In the genomic region with DNA sequence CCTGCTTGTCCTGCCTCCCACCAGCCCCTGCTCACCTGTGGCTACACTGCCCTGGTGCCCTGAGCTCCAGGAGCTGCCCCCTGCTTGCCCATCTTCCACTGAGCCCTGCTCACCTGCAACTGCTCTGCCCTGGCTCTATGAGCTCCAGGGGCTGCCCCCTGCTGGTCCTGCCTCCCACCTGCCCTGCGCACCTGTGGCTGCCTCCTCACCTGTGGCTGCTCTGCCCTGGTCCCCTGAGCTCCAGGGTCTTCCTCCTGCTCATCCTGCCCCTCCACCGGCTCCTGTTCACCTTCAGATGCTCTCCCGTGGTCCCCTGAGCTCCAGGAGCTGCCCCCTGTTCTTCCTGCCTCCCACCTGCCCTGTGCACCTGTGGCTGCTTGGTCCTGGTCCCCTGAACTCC, we compare ENCODE assay signal across 25 cellular contexts.
DNase-seq lines count a peak whose midpoint lies in the region; ATAC-seq and TF ChIP-seq lines count a peak whose summit lies in the region.
"Had no signal": no experiment of that assay in that cellular context is flagged by ENCODE, and none has a peak within 500 bp of the region (broad histone marks: within the 10 kb centered on the region; RNA-seq: fewer than 3 reads in every experiment).

No MANE protein-coding gene starts in this region.

- CTCF ChIA-PET in mammary epithelial cell (lab: Charles Lee; ENCODE audit: low non-redundant PET), result no interaction called here

- H4K20me1 ChIP-seq in mammary epithelial cell (ENCODE audit: insufficient read depth, low read length), result no peaks in the 10 kb centered on the region

- dilution Hi-C loops in mammary epithelial cell (cut with HindIII; ENCODE audit: low sequenced_read_pairs), result no loop called here

- in situ Hi-C loops in mammary epithelial cell (cut with MboI; ENCODE audit: low sequenced_read_pairs in 2 of 2), result no loop called here

- H3K27me3 Mint-ChIP-seq in stimulated activated naive CD8-positive, alpha-beta T cell treated with anti-CD3 and anti-CD28 coated beads, Interleukin-15, amount 100 ng/mL, for 72 hours, result peaks cover 35% of the 10 kb centered on the region

- no peak overlapping the region for H3K4me3 ChIP-seq in WERI-Rb-1 (ENCODE audit: low read depth, low read length)
- H3K4me3 ChIP-seq in mammary epithelial cell (replicated peaks in 1 of 3; ENCODE audit: insufficient read depth in 1 of 3, low read depth in 2 of 3, low read length in 3 of 3), result no peak overlapping the region
- H3K4me3 ChIP-seq: A549, SK-N-MC had no signal

- peaks cover 11% of the 10 kb centered on the region for H3K27me3 ChIP-seq in WERI-Rb-1 (ENCODE audit: insufficient read depth, low read depth, severe bottlenecking)
- H3K27me3 ChIP-seq in mammary epithelial cell (ENCODE audit: insufficient read depth, low read length), result no peaks in the 10 kb centered on the region

- peaks cover 0 to 9% of the 10 kb centered on the region in 2 donors for H3K36me3 Mint-ChIP-seq in activated naive CD4-positive, alpha-beta T cell treated with anti-CD3 and anti-CD28 coated beads, Interleukin-2, amount 50 U/mL, for 72 hours
- H3K36me3 Mint-ChIP-seq: activated naive CD8-positive, alpha-beta T cell treated with anti-CD3 and anti-CD28 coated beads, Interleukin-2, amount 10 ng/mL, durations not matched to agents 7 days and 5 days had no signal

- ATAC-seq in activated naive CD4-positive, alpha-beta T cell treated with anti-CD3 and anti-CD28 coated beads, Interleukin-2, amount 50 U/mL, for 72 hours, result no peak
- ATAC-seq in stimulated activated naive CD8-positive, alpha-beta T cell treated with anti-CD3 and anti-CD28 coated beads, Interleukin-15, amount 100 ng/mL, for 72 hours, result no peak
- ATAC-seq in GM21619 (IDR thresholded peaks at IDR 0.05; ENCODE audit: unreplicated experiment), result no peak

- BruUV-seq in mammary epithelial cell (replicated peaks; lab: Mats Ljungman, UMichigan), result no TSS peak

- H3K9ac ChIP-seq in mammary epithelial cell (ENCODE audit: insufficient read depth, low read length), result no peak overlapping the region

- H3K4me1 ChIP-seq in mammary epithelial cell (ENCODE audit: insufficient read depth, low read length), result no peaks in the 10 kb centered on the region
- H3K4me1 ChIP-seq: A549, Caco-2 had no signal

- H3K79me2 ChIP-seq in mammary epithelial cell (ENCODE audit: insufficient read depth, low read length), result no peaks in the 10 kb centered on the region

- intact Hi-C loops in mammary epithelial cell (cut with micrococcal nuclease), result no loop called here

- H3K27ac Mint-ChIP-seq in activated naive CD4-positive, alpha-beta T cell treated with anti-CD3 and anti-CD28 coated beads, Interleukin-2, amount 50 U/mL, for 72 hours, result peak overlapping the region; percentile 35 to 44
- H3K27ac Mint-ChIP-seq in stimulated activated naive CD8-positive, alpha-beta T cell treated with anti-CD3 and anti-CD28 coated beads, Interleukin-15, amount 100 ng/mL, for 72 hours, result peak overlapping the region; percentile 20 to 43
- H3K27ac Mint-ChIP-seq: activated naive CD8-positive, alpha-beta T cell treated with anti-CD3 and anti-CD28 coated beads, Interleukin-2, amount 10 ng/mL, durations not matched to agents 7 days and 5 days; activated T-helper 2 cell treated with anti-CD3 and anti-CD28 coated beads, Interferon-gamma antibody, Interleukin-2, Interleukin-4, amounts not matched to agents 10 μg/mL and 5 μg/mL and 100 μg/mL, durations not matched to agents 14 hours and 24 hours and 36 hours had no signal

- H2AFZ ChIP-seq in mammary epithelial cell (ENCODE audit: low read depth, low read length), result no peak overlapping the region

- H3K27ac ChIP-seq in WERI-Rb-1 (no peak overlapping the region), mammary epithelial cell (ENCODE audit: insufficient read depth, low read depth, low read length) (no peak overlapping the region)
- H3K27ac ChIP-seq: A549, HL-60, SK-N-MC had no signal

- WGBS in mammary epithelial cell (ENCODE audit: low coverage, missing lambda C conversion rate), result 37% methylated on average over 3 of the region's 3 CpGs

- H3K36me3 ChIP-seq in WERI-Rb-1 (no peaks in the 10 kb centered on the region), mammary epithelial cell (ENCODE audit: insufficient read depth, low read length) (no peaks in the 10 kb centered on the region)

- H3K9me3 ChIP-seq in WERI-Rb-1 (ENCODE audit: severe bottlenecking), result peaks cover 8% of the 10 kb centered on the region
- peaks cover 15% of the 10 kb centered on the region for H3K9me3 ChIP-seq in mammary epithelial cell (replicated peaks; ENCODE audit: insufficient read depth, low read length)
- H3K9me3 ChIP-seq: A549 had no signal

- no peak for DNase-seq in activated naive CD4-positive, alpha-beta T cell treated with anti-CD3 and anti-CD28 coated beads, Interleukin-2, amount 50 U/mL, for 72 hours (ENCODE audit: low spot score in 2 of 2)
- DNase-seq in activated naive CD4-positive, alpha-beta T cell (lab: John Stamatoyannopoulos, UW), result no peak
- DNase-seq in NCI-H1105 treated with DMSO at 0.1 percent for 48 hours (lab: John Stamatoyannopoulos, UW) (peak; percentile 6), WERI-Rb-1 (no peak), T-helper 1 cell (no peak), mammary epithelial cell (no peak)
- DNase-seq in stimulated activated naive CD8-positive, alpha-beta T cell treated with anti-CD3 and anti-CD28 coated beads, Interleukin-15, amount 100 ng/mL, for 72 hours, result no peak
- DNase-seq: activated CD4-positive, alpha-beta T cell treated with anti-CD3 and anti-CD28 coated beads, Interleukin-2, amount 50 U/mL, for 48 hours; activated CD4-positive, CD25-positive, alpha-beta regulatory T cell; activated CD8-positive, alpha-beta memory T cell treated with anti-CD3 and anti-CD28 coated beads, Interleukin-2, amount 50 U/mL, for 4 hours; activated naive CD8-positive, alpha-beta T cell treated with anti-CD3 and anti-CD28 coated beads, Interleukin-2, amount 10 ng/mL, durations not matched to agents 7 days and 5 days; HCEC 1CT; kidney; NCI-H1436 treated with DMSO at 0.1 percent for 48 hours; NCI-H2171 treated with DMSO at 0.1 percent for 48 hours; NCI-H524 treated with DMSO at 0.1 percent for 48 hours; right cardiac atrium; RPMI8226; stimulated activated CD4-positive, alpha-beta T cell treated with anti-CD3 and anti-CD28 coated beads, Interleukin-4, amount 100 ng/mL, for 24 hours had no signal

- peak; percentile 14; the same call in 1 of the 2 replicates for TF ChIP-seq CTCF in WERI-Rb-1 (IDR thresholded peaks at IDR 0.05; ENCODE audit: low read depth, low read length)
- TF ChIP-seq CTCF in mammary epithelial cell (conservative IDR thresholded peaks at IDR 0.05 in 1 of 2, IDR thresholded peaks at IDR 0.05 in 1 of 2; ENCODE audit: extremely low read depth in 1 of 2, insufficient read depth in 1 of 2, low read depth in 1 of 2, low read length in 2 of 2), result no peak

- no peak overlapping the region for H3K4me3 Mint-ChIP-seq in stimulated activated naive CD8-positive, alpha-beta T cell treated with anti-CD3 and anti-CD28 coated beads, Interleukin-15, amount 100 ng/mL, for 72 hours
- H3K4me3 Mint-ChIP-seq: activated naive CD8-positive, alpha-beta T cell treated with anti-CD3 and anti-CD28 coated beads, Interleukin-2, amount 10 ng/mL, durations not matched to agents 7 days and 5 days had no signal

- H3K4me2 ChIP-seq in mammary epithelial cell (ENCODE audit: insufficient read depth, low read depth, low read length), result no peak overlapping the region
- H3K4me2 ChIP-seq: A549 had no signal

- peaks cover 0 to 13% of the 10 kb centered on the region in 2 donors for H3K9me3 Mint-ChIP-seq in activated naive CD4-positive, alpha-beta T cell treated with anti-CD3 and anti-CD28 coated beads, Interleukin-2, amount 50 U/mL, for 72 hours
- peaks cover 10 to 18% of the 10 kb centered on the region in 2 donors for H3K9me3 Mint-ChIP-seq in stimulated activated naive CD8-positive, alpha-beta T cell treated with anti-CD3 and anti-CD28 coated beads, Interleukin-15, amount 100 ng/mL, for 72 hours

- H3K4me1 Mint-ChIP-seq in stimulated activated naive CD8-positive, alpha-beta T cell treated with anti-CD3 and anti-CD28 coated beads, Interleukin-15, amount 100 ng/mL, for 72 hours, result peaks cover 20% of the 10 kb centered on the region
- H3K4me1 Mint-ChIP-seq: activated naive CD8-positive, alpha-beta T cell treated with anti-CD3 and anti-CD28 coated beads, Interleukin-2, amount 10 ng/mL, durations not matched to agents 7 days and 5 days had no signal
